In the genomic region with DNA sequence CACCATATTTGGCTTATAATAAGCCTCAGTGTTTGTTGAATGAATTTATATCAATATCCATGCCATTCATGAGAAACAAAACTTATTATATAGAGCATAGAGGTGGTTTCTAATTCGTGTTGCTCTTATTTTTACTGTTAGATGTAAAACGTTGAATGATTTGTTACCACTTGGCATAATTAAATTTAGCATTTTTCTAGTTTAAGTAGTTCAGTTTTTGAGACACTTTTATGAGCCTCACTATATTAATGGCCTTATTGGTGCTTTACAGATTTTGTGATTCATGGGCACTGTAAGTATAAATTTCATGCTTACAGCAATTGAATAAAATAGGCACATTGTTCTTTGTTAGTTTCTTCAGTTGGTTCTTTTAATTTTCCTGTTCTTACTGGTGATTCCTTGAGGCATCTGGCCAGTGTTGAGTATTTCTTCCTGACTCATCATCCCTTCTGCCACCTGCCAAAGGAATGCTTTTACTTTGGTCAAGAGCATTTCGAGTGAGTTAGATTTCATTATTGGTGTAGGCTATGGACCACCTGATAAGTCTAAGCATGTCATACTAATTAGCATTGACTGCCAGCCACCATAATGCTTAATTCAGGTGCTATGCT, we compare ENCODE assay signal across 1 cellular context.
A peak's percentile ranks its signal among the peaks of the same experiment; 100 is the strongest.
TF ChIP-seq lines count a peak whose summit lies in the region.

No MANE protein-coding gene starts in this region.

TF ChIP-seq in K562, 482 proteins besides CTCF, POLR2A, EP300 and RAD21:
- TF ChIP-seq, protein P1, sequence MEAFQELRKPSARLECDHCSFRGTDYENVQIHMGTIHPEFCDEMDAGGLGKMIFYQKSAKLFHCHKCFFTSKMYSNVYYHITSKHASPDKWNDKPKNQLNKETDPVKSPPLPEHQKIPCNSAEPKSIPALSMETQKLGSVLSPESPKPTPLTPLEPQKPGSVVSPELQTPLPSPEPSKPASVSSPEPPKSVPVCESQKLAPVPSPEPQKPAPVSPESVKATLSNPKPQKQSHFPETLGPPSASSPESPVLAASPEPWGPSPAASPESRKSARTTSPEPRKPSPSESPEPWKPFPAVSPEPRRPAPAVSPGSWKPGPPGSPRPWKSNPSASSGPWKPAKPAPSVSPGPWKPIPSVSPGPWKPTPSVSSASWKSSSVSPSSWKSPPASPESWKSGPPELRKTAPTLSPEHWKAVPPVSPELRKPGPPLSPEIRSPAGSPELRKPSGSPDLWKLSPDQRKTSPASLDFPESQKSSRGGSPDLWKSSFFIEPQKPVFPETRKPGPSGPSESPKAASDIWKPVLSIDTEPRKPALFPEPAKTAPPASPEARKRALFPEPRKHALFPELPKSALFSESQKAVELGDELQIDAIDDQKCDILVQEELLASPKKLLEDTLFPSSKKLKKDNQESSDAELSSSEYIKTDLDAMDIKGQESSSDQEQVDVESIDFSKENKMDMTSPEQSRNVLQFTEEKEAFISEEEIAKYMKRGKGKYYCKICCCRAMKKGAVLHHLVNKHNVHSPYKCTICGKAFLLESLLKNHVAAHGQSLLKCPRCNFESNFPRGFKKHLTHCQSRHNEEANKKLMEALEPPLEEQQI (IDR thresholded peaks at IDR 0.05): no peak
- 0 out of 2 replicates have a peak, but pooled peaks have one; percentile 12 for TF ChIP-seq ZNF316 (IDR thresholded peaks at IDR 0.05)
